Comparison of ENCODE assay signal across 18 cellular contexts in genomic region chr7:112358456-112358855, GRCh38.
A peak's percentile ranks its signal among the peaks of the same experiment; 100 is the strongest.
DNase-seq lines count a peak whose midpoint lies in the region; ATAC-seq, FAIRE-seq and TF ChIP-seq lines count a peak whose summit lies in the region.
"Had no signal": no experiment of that assay in that cellular context is flagged by ENCODE, and none has a peak within 500 bp of the region (broad histone marks: within the 10 kb centered on the region; RNA-seq: fewer than 3 reads in every experiment).

No MANE protein-coding gene starts in this region.

- H2AFZ ChIP-seq in HepG2 (ENCODE audit: low read length) (no peak overlapping the region), astrocyte (ENCODE audit: low read depth, low read length) (no peak overlapping the region)
- H2AFZ ChIP-seq: GM23338 had no signal

- H3K27me3 ChIP-seq in HepG2 (ENCODE audit: control insufficient read depth in 1 of 2, insufficient read depth in 2 of 2, low read length in 2 of 2) (no peaks in the 10 kb centered on the region; a peak in 2 of 5 replicates), right lobe of liver (no peaks in the 10 kb centered on the region), astrocyte (ENCODE audit: insufficient read depth, low read length) (no peaks in the 10 kb centered on the region)

- no peak overlapping the region for H3K9ac ChIP-seq in HepG2 (ENCODE audit: insufficient read depth, low read depth, low read length)
- no peak overlapping the region for H3K9ac ChIP-seq in astrocyte (ENCODE audit: low read length)

- H3K9me3 ChIP-seq in HepG2 (ENCODE audit: low read length): no peaks in the 10 kb centered on the region
- no peaks in the 10 kb centered on the region for H3K9me3 ChIP-seq in right lobe of liver
- no peaks in the 10 kb centered on the region for H3K9me3 ChIP-seq in astrocyte (ENCODE audit: insufficient read depth, low read depth, low read length)

- H3K27me3 Mint-ChIP-seq in astrocyte (ENCODE audit: low read depth, unreplicated experiment): no peaks in the 10 kb centered on the region
- peaks cover 53 to 65% of the 10 kb centered on the region in 2 donors for H3K27me3 Mint-ChIP-seq in effector memory CD8-positive, alpha-beta T cell

- peak overlapping the region; percentile 19 for H3K27ac Mint-ChIP-seq in astrocyte (ENCODE audit: unreplicated experiment)
- H3K27ac Mint-ChIP-seq in effector memory CD8-positive, alpha-beta T cell: no peak overlapping the region
- H3K27ac Mint-ChIP-seq: B cell; CD4-positive, alpha-beta T cell; GM23338 had no signal

- FAIRE-seq in HepG2 (lab: Jason Lieb, UNC) (no peak), astrocyte (lab: Jason Lieb, UNC) (no peak)
- FAIRE-seq: G401.6, GM12891 had no signal

- H3K4me2 ChIP-seq in HepG2 (ENCODE audit: low read depth, low read length): peak overlapping the region; percentile 37
- no peak overlapping the region for H3K4me2 ChIP-seq in astrocyte (ENCODE audit: low read length)
- H3K4me2 ChIP-seq: GM23338 had no signal

- H3K4me1 ChIP-seq in HepG2 (ENCODE audit: insufficient read depth, low read length) (peaks cover 45% of the 10 kb centered on the region), right lobe of liver (peaks cover 0 to 4% (median 0%) of the 10 kb centered on the region in 4 donors), astrocyte (ENCODE audit: insufficient read depth, low read length) (no peaks in the 10 kb centered on the region)

- no peak for TF ChIP-seq RAD21 in HepG2 (CRISPR knock-in tag; IDR thresholded peaks at IDR 0.05)

- TF ChIP-seq EP300 in HepG2 (IDR thresholded peaks at IDR 0.05; ENCODE audit: low read depth in 2 of 2, low read length in 2 of 2) (no peak), HepG2 (CRISPR knock-in tag; IDR thresholded peaks at IDR 0.05; ENCODE audit: borderline replicate concordance) (no peak)

- no peaks in the 10 kb centered on the region for H3K36me3 Mint-ChIP-seq in astrocyte (ENCODE audit: low read depth, unreplicated experiment)
- H3K36me3 Mint-ChIP-seq in effector memory CD8-positive, alpha-beta T cell (ENCODE audit: insufficient read depth): peaks cover 5% of the 10 kb centered on the region

- H3K79me2 ChIP-seq in HepG2 (ENCODE audit: insufficient read depth, low read length) (no peaks in the 10 kb centered on the region), astrocyte (ENCODE audit: insufficient read depth, low read length) (no peaks in the 10 kb centered on the region)

- no peak for ATAC-seq in HepG2
- ATAC-seq in right lobe of liver: no peak
- peak; percentile 38 for ATAC-seq in esophagus mucosa
- no peak for ATAC-seq in effector memory CD8-positive, alpha-beta T cell (replicated peaks)
- ATAC-seq: GM23338 had no signal

- CTCF ChIA-PET in HepG2 (lab: Yijun Ruan, JAX; ENCODE audit: low intra/inter-chr PET ratio, low total read pairs): no interaction called here

- TF ChIP-seq POLR2A in HepG2 (IDR thresholded peaks at IDR 0.05; ENCODE audit: insufficient read depth in 1 of 2, low read depth in 2 of 2, low read length in 2 of 2) (no peak), right lobe of liver (IDR thresholded peaks at IDR 0.05) (no peak)

- H3K4me3 Mint-ChIP-seq in astrocyte (ENCODE audit: unreplicated experiment): no peak overlapping the region
- H3K4me3 Mint-ChIP-seq in effector memory CD8-positive, alpha-beta T cell: no peak overlapping the region
- H3K4me3 Mint-ChIP-seq: B cell; CD4-positive, alpha-beta T cell; GM23338 had no signal

- intact Hi-C loops in HepG2 (cut with micrococcal nuclease; ENCODE audit: unreplicated experiment): no loop called here
- intact Hi-C loops in right lobe of liver (cut with DNase I): no loop called here

- DNase-seq in HepG2 (ENCODE audit: low spot score) (no peak), right lobe of liver (no peak), astrocyte (ENCODE audit: low read depth) (no peak), AG08396 (ENCODE audit: low spot score) (no peak), T-helper 1 cell (no peak)
- DNase-seq in stimulated activated CD4-positive, alpha-beta T cell treated with anti-CD3 and anti-CD28 coated beads, Interleukin-12 subunit alpha, Interleukin-12 subunit beta, amount 100 ng/mL, for 4 hours: no peak
- no peak for DNase-seq in effector memory CD8-positive, alpha-beta T cell
- DNase-seq: ACHN; C1 segment of cervical spinal cord; CD4-positive, alpha-beta T cell; DMS79 treated with DMSO at 0.1 percent for 48 hours; EL; H7 had no signal

- in situ Hi-C loops in HepG2 (cut with HindIII; ENCODE audit: extremely low pct_ligation_motif_present, low pct_unique_long_range_greater_than_20kb): no loop called here

- POLR2A ChIA-PET in HepG2 (lab: Yijun Ruan, JAX): interaction anchor here (1.2 kb wide), 1 partner anchor 21 kb away, joined by 3 read pairs; no protein-coding TSS in a partner anchor

- H3K36me3 ChIP-seq in HepG2 (replicated peaks in 1 of 2; ENCODE audit: control insufficient read depth in 1 of 2, insufficient read depth in 2 of 2, low read length in 2 of 2) (no peaks in the 10 kb centered on the region), right lobe of liver (no peaks in the 10 kb centered on the region), astrocyte (ENCODE audit: insufficient read depth, low read length) (no peaks in the 10 kb centered on the region)

- peaks cover under 1% of the 10 kb centered on the region for H3K4me1 Mint-ChIP-seq in astrocyte (ENCODE audit: low read depth, unreplicated experiment)
- no peaks in the 10 kb centered on the region for H3K4me1 Mint-ChIP-seq in effector memory CD8-positive, alpha-beta T cell (ENCODE audit: low read depth in 2 of 2)
- H3K4me1 Mint-ChIP-seq: B cell had no signal

- no peak overlapping the region for H3K4me3 ChIP-seq in HepG2 (replicated peaks in 1 of 3; ENCODE audit: insufficient read depth in 1 of 3, low read depth in 2 of 3, low read length in 3 of 3)
- H3K4me3 ChIP-seq in right lobe of liver: no peak overlapping the region
- H3K4me3 ChIP-seq in astrocyte (ENCODE audit: insufficient read depth, low read depth, low read length): no peak overlapping the region
- H3K4me3 ChIP-seq: GM23338 had no signal

- peaks cover 4% of the 10 kb centered on the region for H3K9me3 Mint-ChIP-seq in astrocyte (ENCODE audit: unreplicated experiment)
- H3K9me3 Mint-ChIP-seq in effector memory CD8-positive, alpha-beta T cell: no peaks in the 10 kb centered on the region
- H3K9me3 Mint-ChIP-seq: CD4-positive, alpha-beta T cell; GM23338 had no signal

- H3K27ac ChIP-seq in HepG2 (ENCODE audit: extremely low read length, insufficient read depth, low read length) (no peak overlapping the region), right lobe of liver (no peak overlapping the region), astrocyte (ENCODE audit: low read depth, low read length) (no peak overlapping the region)

- TF ChIP-seq CTCF in HepG2 (CRISPR knock-in tag; IDR thresholded peaks at IDR 0.05) (no peak), right lobe of liver (IDR thresholded peaks at IDR 0.05) (no peak), astrocyte (IDR thresholded peaks at IDR 0.05; ENCODE audit: insufficient read depth, low read depth, low read length) (no peak)

- BruUV-seq in HepG2 (replicated peaks; lab: Mats Ljungman, UMichigan): no TSS peak

- no peaks in the 10 kb centered on the region for H4K20me1 ChIP-seq in HepG2 (ENCODE audit: insufficient read depth, low read length)
- no peaks in the 10 kb centered on the region for H4K20me1 ChIP-seq in astrocyte (ENCODE audit: insufficient read depth, low read length)

TF ChIP-seq in HepG2, 621 proteins besides CTCF, POLR2A, EP300 and RAD21:
- TF ChIP-seq AFF4 (CRISPR knock-in tag; IDR thresholded peaks at IDR 0.05): no peak
- peak; percentile 30; the same call in 1 of the 2 replicates for TF ChIP-seq CREB1 (IDR thresholded peaks at IDR 0.05)
- no peak for TF ChIP-seq CREB1 (CRISPR knock-in tag; IDR thresholded peaks at IDR 0.05)
- no peak for TF ChIP-seq ZNF576 (CRISPR knock-in tag; IDR thresholded peaks at IDR 0.05)
- no peak for TF ChIP-seq ZNF101 (CRISPR knock-in tag; IDR thresholded peaks at IDR 0.05; ENCODE audit: borderline replicate concordance, low read depth)
- no peak for TF ChIP-seq TAF1 (CRISPR knock-in tag; IDR thresholded peaks at IDR 0.05)
TF ChIP-seq in HepG2: peak in this region for 1.
